ENCODE assay signal across 9 cellular contexts in the genomic region with DNA sequence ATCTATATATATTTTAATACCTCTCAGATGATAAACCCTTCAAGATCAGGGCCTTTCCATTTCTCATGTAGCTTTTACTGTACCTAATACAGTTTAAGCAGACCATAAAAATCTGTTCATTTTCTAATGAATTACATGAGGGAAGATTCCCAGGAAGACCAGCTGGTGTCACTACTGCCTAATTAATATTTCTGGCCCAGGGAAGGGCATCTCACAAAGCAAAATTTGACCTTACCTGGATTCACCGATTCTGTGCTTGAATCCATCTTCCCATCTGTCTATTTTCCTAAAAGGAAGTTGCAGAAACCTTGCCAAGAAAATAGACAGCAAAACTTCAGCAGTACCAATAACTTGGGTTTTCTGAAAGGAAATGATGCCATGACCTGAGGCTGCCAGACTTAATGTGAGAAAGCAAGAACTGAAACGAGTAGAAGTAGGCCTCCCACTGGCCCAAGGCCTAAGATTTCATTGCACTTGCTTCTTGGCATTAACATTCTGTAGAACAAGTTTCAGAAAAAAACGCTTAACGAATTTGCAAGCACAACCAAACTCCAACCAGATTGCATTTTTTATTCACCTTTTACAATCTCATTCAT.
DNase-seq lines count a peak whose midpoint lies in the region; ATAC-seq, FAIRE-seq and TF ChIP-seq lines count a peak whose summit lies in the region.
"Had no signal": no experiment of that assay in that cellular context is flagged by ENCODE, and none has a peak within 500 bp of the region (broad histone marks: within the 10 kb centered on the region; RNA-seq: fewer than 3 reads in every experiment).

No MANE protein-coding gene starts in this region.

- FAIRE-seq in K562 (lab: Jason Lieb, UNC): no peak

- CTCF ChIA-PET in K562 (lab: Yijun Ruan, JAX; ENCODE audit: low intra/inter-chr PET ratio): no interaction called here

- peak; percentile 36 for TF ChIP-seq CTCF in NB4 (IDR thresholded peaks at IDR 0.05; ENCODE audit: low read depth, low read length)
- peak in 2 of 3 experiments; percentile 30 to 53; a peak in 3 of 6 replicates for TF ChIP-seq CTCF in K562 (IDR thresholded peaks at IDR 0.05 in 2 of 3, conservative IDR thresholded peaks at IDR 0.05 in 1 of 3; ENCODE audit: insufficient read depth in 2 of 3, low read depth in 1 of 3, low read length in 3 of 3)
- TF ChIP-seq CTCF in lung (IDR thresholded peaks at IDR 0.05; ENCODE audit: control extremely low read depth, extremely low read depth): peak; percentile 31

- H3K27ac ChIP-seq in K562 (ENCODE audit: extremely low read depth, low read depth, low read length) (no peak overlapping the region), lung (ENCODE audit: low read depth in 1 of 2, low read length in 1 of 2) (no peak overlapping the region)
- H3K27ac ChIP-seq: SJCRH30 had no signal

- H3K4me1 ChIP-seq in K562 (replicated peaks in 1 of 2; ENCODE audit: control insufficient read depth in 2 of 2, insufficient read depth in 2 of 2, low read length in 2 of 2): no peaks in the 10 kb centered on the region
- H3K4me1 ChIP-seq in lung (ENCODE audit: control insufficient read depth in 2 of 2, insufficient read depth in 2 of 2, low read length in 2 of 2): no peaks in the 10 kb centered on the region
- H3K4me1 ChIP-seq: SJCRH30 had no signal

- H3K27me3 ChIP-seq in K562 (ENCODE audit: control insufficient read depth in 2 of 2, insufficient read depth in 2 of 2, low read length in 2 of 2) (no peaks in the 10 kb centered on the region), lung (ENCODE audit: control insufficient read depth, insufficient read depth) (no peaks in the 10 kb centered on the region)
- H3K27me3 ChIP-seq: SJCRH30 had no signal

- H2AFZ ChIP-seq in K562 (ENCODE audit: low read depth, low read length): no peak overlapping the region

- no peak for TF ChIP-seq EP300 in K562 (IDR thresholded peaks at IDR 0.05; ENCODE audit: low read length)

- H3K36me3 ChIP-seq in K562 (ENCODE audit: control insufficient read depth, insufficient read depth, low read length) (no peaks in the 10 kb centered on the region), lung (ENCODE audit: control insufficient read depth in 2 of 2, insufficient read depth in 2 of 2, low read length in 2 of 2) (no peaks in the 10 kb centered on the region)
- H3K36me3 ChIP-seq: SJCRH30 had no signal

- TF ChIP-seq POLR2A in NB4 (IDR thresholded peaks at IDR 0.05; ENCODE audit: extremely low read depth, insufficient read length): no peak
- no peak for TF ChIP-seq POLR2A in K562 (conservative IDR thresholded peaks at IDR 0.05)

- TF ChIP-seq RAD21 in K562 (CRISPR knock-in tag; conservative IDR thresholded peaks at IDR 0.05 in 1 of 2, IDR thresholded peaks at IDR 0.05 in 1 of 2): peak in 1 of 2 experiments; percentile 40; a peak in 2 of 4 replicates

- DNase-seq in COR-L47 (lab: John Stamatoyannopoulos, UW): peak; percentile 34
- DNase-seq in NB4 (ENCODE audit: low read depth): peak; percentile 40
- DNase-seq in K562 (ENCODE audit: extremely low read depth in 1 of 4, low spot score in 3 of 4): peak in 1 of 4 experiments; percentile 10
- no peak for DNase-seq in lung (ENCODE audit: low spot score)
- DNase-seq in effector CD4-positive, alpha-beta T cell: no peak
- DNase-seq in activated naive CD4-positive, alpha-beta T cell treated with Interleukin-2 at 50 U/mL for 16 hours: no peak

- BruUV-seq in K562 (replicated peaks; lab: Mats Ljungman, UMichigan): no TSS peak

- POLR2A ChIA-PET in K562 (lab: Yijun Ruan, JAX): no interaction called here

- H3K9ac ChIP-seq in K562 (ENCODE audit: insufficient read depth in 1 of 2, low read depth in 2 of 2, low read length in 2 of 2): no peak overlapping the region

- H3K9me3 ChIP-seq in K562 (replicated peaks; ENCODE audit: control insufficient read depth, insufficient read depth, low read depth, low read length): no peaks in the 10 kb centered on the region
- H3K9me3 ChIP-seq in lung (ENCODE audit: control insufficient read depth in 2 of 2, insufficient read depth in 1 of 2, low read length in 1 of 2): no peaks in the 10 kb centered on the region
- H3K9me3 ChIP-seq: SJCRH30 had no signal

- H4K20me1 ChIP-seq in K562 (replicated peaks; ENCODE audit: control insufficient read depth, insufficient read depth, low read length): no peaks in the 10 kb centered on the region

- ATAC-seq in GM18907 (IDR thresholded peaks at IDR 0.05; ENCODE audit: unreplicated experiment) (peak; percentile 46), K562 (no peak), lung (ENCODE audit: insufficient read depth, low FRiP score) (no peak), GM18873 (IDR thresholded peaks at IDR 0.05; ENCODE audit: low FRiP score, unreplicated experiment) (no peak)

- 0% methylated on average over 4 of the region's 4 CpGs for WGBS in K562 (ENCODE audit: insufficient coverage, low coverage, missing lambda C conversion rate)
- WGBS in lung, 2 donors: 60 to 65% methylated on average over 4 of the region's 4 CpGs

- H3K4me2 ChIP-seq in K562 (ENCODE audit: insufficient read depth, low read length): no peak overlapping the region

- no peaks in the 10 kb centered on the region for H3K79me2 ChIP-seq in K562 (ENCODE audit: control insufficient read depth, insufficient read depth, low read length)

- no peak overlapping the region for H3K4me3 ChIP-seq in NB4 (ENCODE audit: low read depth, low read length)
- no peak overlapping the region for H3K4me3 ChIP-seq in K562
- H3K4me3 ChIP-seq in lung: no peak overlapping the region
- H3K4me3 ChIP-seq: SJCRH30 had no signal

- no peaks in the 10 kb centered on the region for H3K9me1 ChIP-seq in K562 (ENCODE audit: control insufficient read depth, insufficient read depth, low read length)

- intact Hi-C loops in K562 (cut with micrococcal nuclease): loop anchor here (10.0 kb wide), 2 partner anchors 242 to 362 kb away; partner anchors contain the start of gene AK3

- in situ Hi-C loops in K562 (cut with MboI): no loop called here

TF ChIP-seq in K562, 482 proteins besides CTCF, POLR2A, EP300 and RAD21 (continues in another document):
- TF ChIP-seq ZBTB11 (CRISPR knock-in tag; IDR thresholded peaks at IDR 0.05): no peak
- no peak for TF ChIP-seq CEBPG (CRISPR knock-in tag; IDR thresholded peaks at IDR 0.05)
- no peak for TF ChIP-seq CEBPG (tag; conservative IDR thresholded peaks at IDR 0.05 in 1 of 2, IDR thresholded peaks at IDR 0.05 in 1 of 2)
- no peak for TF ChIP-seq ZBTB9 (CRISPR knock-in tag; IDR thresholded peaks at IDR 0.05)
- TF ChIP-seq, protein P1, sequence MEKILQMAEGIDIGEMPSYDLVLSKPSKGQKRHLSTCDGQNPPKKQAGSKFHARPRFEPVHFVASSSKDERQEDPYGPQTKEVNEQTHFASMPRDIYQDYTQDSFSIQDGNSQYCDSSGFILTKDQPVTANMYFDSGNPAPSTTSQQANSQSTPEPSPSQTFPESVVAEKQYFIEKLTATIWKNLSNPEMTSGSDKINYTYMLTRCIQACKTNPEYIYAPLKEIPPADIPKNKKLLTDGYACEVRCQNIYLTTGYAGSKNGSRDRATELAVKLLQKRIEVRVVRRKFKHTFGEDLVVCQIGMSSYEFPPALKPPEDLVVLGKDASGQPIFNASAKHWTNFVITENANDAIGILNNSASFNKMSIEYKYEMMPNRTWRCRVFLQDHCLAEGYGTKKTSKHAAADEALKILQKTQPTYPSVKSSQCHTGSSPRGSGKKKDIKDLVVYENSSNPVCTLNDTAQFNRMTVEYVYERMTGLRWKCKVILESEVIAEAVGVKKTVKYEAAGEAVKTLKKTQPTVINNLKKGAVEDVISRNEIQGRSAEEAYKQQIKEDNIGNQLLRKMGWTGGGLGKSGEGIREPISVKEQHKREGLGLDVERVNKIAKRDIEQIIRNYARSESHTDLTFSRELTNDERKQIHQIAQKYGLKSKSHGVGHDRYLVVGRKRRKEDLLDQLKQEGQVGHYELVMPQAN (IDR thresholded peaks at IDR 0.05; ENCODE audit: borderline replicate concordance): no peak
- TF ChIP-seq ZC3H8 (IDR thresholded peaks at IDR 0.05): no peak
- no peak for TF ChIP-seq E2F3 (CRISPR knock-in tag; IDR thresholded peaks at IDR 0.05)

Comparison
In these comparisons a context has a peak if more than half of its experiments do, and no peak if none do; other contexts are left out.
1. DNase-seq: peak in COR-L47 (single experiment) and NB4 (single experiment); none in lung (single experiment), effector CD4-positive, alpha-beta T cell (single experiment) and activated naive CD4-positive, alpha-beta T cell treated with Interleukin-2 at 50 U/mL for 16 hours (single experiment).
2. Peak in every context shown above with its lines, with median percentiles within 50 percentile points of each other: CTCF ChIP-seq.